In genomic region chr11:128400382-128401203, GRCh38 we compare ENCODE assay signal across 1 cellular context.
TF ChIP-seq lines count a peak whose summit lies in the region.

No MANE protein-coding gene starts in this region.

TF ChIP-seq in HepG2, 621 proteins besides CTCF, POLR2A, EP300 and RAD21 (continued from another document):
- TF ChIP-seq, protein P1, sequence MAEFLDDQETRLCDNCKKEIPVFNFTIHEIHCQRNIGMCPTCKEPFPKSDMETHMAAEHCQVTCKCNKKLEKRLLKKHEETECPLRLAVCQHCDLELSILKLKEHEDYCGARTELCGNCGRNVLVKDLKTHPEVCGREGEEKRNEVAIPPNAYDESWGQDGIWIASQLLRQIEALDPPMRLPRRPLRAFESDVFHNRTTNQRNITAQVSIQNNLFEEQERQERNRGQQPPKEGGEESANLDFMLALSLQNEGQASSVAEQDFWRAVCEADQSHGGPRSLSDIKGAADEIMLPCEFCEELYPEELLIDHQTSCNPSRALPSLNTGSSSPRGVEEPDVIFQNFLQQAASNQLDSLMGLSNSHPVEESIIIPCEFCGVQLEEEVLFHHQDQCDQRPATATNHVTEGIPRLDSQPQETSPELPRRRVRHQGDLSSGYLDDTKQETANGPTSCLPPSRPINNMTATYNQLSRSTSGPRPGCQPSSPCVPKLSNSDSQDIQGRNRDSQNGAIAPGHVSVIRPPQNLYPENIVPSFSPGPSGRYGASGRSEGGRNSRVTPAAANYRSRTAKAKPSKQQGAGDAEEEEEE (CRISPR knock-in tag; IDR thresholded peaks at IDR 0.05; ENCODE audit: borderline replicate concordance): no peak
- no peak for TF ChIP-seq THRA (CRISPR knock-in tag; IDR thresholded peaks at IDR 0.05; ENCODE audit: borderline replicate concordance)
- no peak for TF ChIP-seq ZXDC (CRISPR knock-in tag; IDR thresholded peaks at IDR 0.05)
- no peak for TF ChIP-seq IKZF4 (CRISPR knock-in tag; IDR thresholded peaks at IDR 0.05; ENCODE audit: borderline replicate concordance, low read depth, not compliant biosample characterization)
- TF ChIP-seq NR2C2 (CRISPR knock-in tag; IDR thresholded peaks at IDR 0.05; ENCODE audit: borderline replicate concordance): no peak
- TF ChIP-seq, protein P2, sequence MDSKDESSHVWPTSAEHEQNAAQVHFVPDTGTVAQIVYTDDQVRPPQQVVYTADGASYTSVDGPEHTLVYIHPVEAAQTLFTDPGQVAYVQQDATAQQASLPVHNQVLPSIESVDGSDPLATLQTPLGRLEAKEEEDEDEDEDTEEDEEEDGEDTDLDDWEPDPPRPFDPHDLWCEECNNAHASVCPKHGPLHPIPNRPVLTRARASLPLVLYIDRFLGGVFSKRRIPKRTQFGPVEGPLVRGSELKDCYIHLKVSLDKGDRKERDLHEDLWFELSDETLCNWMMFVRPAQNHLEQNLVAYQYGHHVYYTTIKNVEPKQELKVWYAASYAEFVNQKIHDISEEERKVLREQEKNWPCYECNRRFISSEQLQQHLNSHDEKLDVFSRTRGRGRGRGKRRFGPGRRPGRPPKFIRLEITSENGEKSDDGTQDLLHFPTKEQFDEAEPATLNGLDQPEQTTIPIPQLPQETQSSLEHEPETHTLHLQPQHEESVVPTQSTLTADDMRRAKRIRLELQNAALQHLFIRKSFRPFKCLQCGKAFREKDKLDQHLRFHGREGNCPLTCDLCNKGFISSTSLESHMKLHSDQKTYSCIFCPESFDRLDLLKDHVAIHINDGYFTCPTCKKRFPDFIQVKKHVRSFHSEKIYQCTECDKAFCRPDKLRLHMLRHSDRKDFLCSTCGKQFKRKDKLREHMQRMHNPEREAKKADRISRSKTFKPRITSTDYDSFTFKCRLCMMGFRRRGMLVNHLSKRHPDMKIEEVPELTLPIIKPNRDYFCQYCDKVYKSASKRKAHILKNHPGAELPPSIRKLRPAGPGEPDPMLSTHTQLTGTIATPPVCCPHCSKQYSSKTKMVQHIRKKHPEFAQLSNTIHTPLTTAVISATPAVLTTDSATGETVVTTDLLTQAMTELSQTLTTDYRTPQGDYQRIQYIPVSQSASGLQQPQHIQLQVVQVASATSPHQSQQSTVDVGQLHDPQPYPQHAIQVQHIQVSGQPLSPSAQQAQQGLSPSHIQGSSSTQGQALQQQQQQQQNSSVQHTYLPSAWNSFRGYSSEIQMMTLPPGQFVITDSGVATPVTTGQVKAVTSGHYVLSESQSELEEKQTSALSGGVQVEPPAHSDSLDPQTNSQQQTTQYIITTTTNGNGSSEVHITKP (CRISPR knock-in tag; IDR thresholded peaks at IDR 0.05; ENCODE audit: low read depth): no peak
- no peak for TF ChIP-seq ZNF337 (CRISPR knock-in tag; IDR thresholded peaks at IDR 0.05; ENCODE audit: borderline replicate concordance, low read depth)
